9 cellular contexts compared by ENCODE assay signal in the genomic region with DNA sequence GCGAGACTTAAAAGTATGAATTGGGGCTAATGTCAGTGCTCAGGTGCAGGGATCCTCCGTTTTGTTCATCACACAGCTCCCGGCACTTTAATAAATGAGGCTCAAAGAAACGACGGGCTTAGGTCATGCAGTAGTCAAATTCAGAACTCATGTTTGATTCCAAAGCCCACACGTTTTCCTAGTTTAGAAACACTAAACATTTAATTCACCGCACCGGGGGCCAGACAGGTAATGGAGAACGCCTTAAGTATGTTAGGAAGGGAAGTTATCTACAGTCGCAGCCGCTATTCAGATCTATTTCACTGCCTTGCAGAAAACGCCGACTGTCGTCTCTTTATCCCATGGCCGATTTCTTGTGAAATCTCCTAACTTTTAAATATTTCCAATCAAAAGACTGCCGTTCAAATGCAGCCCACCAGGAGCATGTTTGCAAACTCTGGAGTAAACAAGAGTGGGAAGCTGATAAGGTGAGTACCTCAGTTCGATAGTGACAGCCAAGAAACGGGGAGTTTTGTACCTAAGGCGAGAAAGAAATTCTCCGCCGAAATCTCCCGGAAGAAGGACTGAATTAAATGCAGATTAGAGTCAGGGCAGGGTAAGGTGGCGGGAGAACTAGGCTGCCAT. TPM values are rescaled to one million over a fixed set of nuclear protein-coding genes. Genes with fewer than 3 reads are reported as not detected.
DNase-seq lines count a peak whose midpoint lies in the region; ATAC-seq, FAIRE-seq and TF ChIP-seq lines count a peak whose summit lies in the region.
"Had no signal": no experiment of that assay in that cellular context is flagged by ENCODE, and none has a peak within 500 bp of the region (broad histone marks: within the 10 kb centered on the region; RNA-seq: fewer than 3 reads in every experiment).

No MANE protein-coding gene starts in this region.

- H3K27ac ChIP-seq in SK-N-SH (ENCODE audit: low read depth in 2 of 2, low read length in 1 of 2): peak overlapping the region; percentile 87 to 93
- peak overlapping the region; percentile 82 for H3K27ac ChIP-seq in substantia nigra (ENCODE audit: low read depth, low read length, poor library complexity, severe bottlenecking)

- H3K36me3 ChIP-seq in SK-N-SH (replicated peaks in 1 of 2; ENCODE audit: control insufficient read depth in 1 of 2, insufficient read depth in 2 of 2, low read length in 1 of 2): no peaks in the 10 kb centered on the region

- H3K9me3 Mint-ChIP-seq in activated T-helper 2 cell treated with anti-CD3 and anti-CD28 coated beads, Interferon-gamma antibody, Interleukin-2, Interleukin-4, amounts not matched to agents 10 μg/mL and 5 μg/mL and 100 μg/mL, durations not matched to agents 14 hours and 24 hours and 36 hours: no peaks in the 10 kb centered on the region
- no peaks in the 10 kb centered on the region for H3K9me3 Mint-ChIP-seq in immature natural killer cell

- H3K9ac ChIP-seq in SK-N-SH: peak overlapping the region; percentile 72

- peak overlapping the region; percentile 78 for H3K4me2 ChIP-seq in SK-N-SH

- H3K9me2 ChIP-seq in SK-N-SH: no peaks in the 10 kb centered on the region

- 25% methylated on average over 23 of the region's 23 CpGs for WGBS in SK-N-SH (ENCODE audit: low lambda C conversion rate)

- peaks cover 18% of the 10 kb centered on the region for H3K4me1 Mint-ChIP-seq in activated T-helper 2 cell treated with anti-CD3 and anti-CD28 coated beads, Interferon-gamma antibody, Interleukin-2, Interleukin-4, amounts not matched to agents 10 μg/mL and 5 μg/mL and 100 μg/mL, durations not matched to agents 14 hours and 24 hours and 36 hours (ENCODE audit: low read depth)
- peaks cover 18 to 22% of the 10 kb centered on the region in 2 donors for H3K4me1 Mint-ChIP-seq in immature natural killer cell

- H3F3A ChIP-seq in SK-N-SH (replicated peaks; ENCODE audit: insufficient read depth): peaks cover 17% of the 10 kb centered on the region

- H3K79me2 ChIP-seq in SK-N-SH (ENCODE audit: insufficient read depth): peaks cover 27% of the 10 kb centered on the region

- DNase-seq in SK-N-SH: no peak
- no peak for DNase-seq in activated T-helper 2 cell treated with anti-CD3 and anti-CD28 coated beads, Interferon-gamma antibody, Interleukin-2, Interleukin-4, amounts not matched to agents 10 μg/mL and 5 μg/mL and 100 μg/mL, durations not matched to agents 14 hours and 24 hours and 36 hours (ENCODE audit: low spot score)
- no peak for DNase-seq in immature natural killer cell
- DNase-seq in substantia nigra (lab: John Stamatoyannopoulos, UW): no peak
- DNase-seq in kidney glomerular epithelial cell (lab: John Stamatoyannopoulos, UW): no peak
- no peak for DNase-seq in D721Med (ENCODE audit: insufficient read length, low spot score)

- intact Hi-C loops in activated T-helper 2 cell treated with anti-CD3 and anti-CD28 coated beads, Interferon-gamma antibody, Interleukin-2, Interleukin-4, amounts not matched to agents 10 μg/mL and 5 μg/mL and 100 μg/mL, durations not matched to agents 14 hours and 24 hours and 36 hours (cut with micrococcal nuclease): loop anchor here (10.0 kb wide), 1 partner anchor 99 kb away; the partner anchor contains the start of gene ADPGK

- CTCF ChIA-PET in SK-N-SH (lab: Yijun Ruan, JAX): interaction anchor here (1.1 to 2.1 kb wide), 8 partner anchors 15 to 373 kb away, joined by 3 to 10 read pairs (median 4); no protein-coding TSS in a partner anchor

- no peak; the same call in 1 of the 3 replicates for ATAC-seq in SK-N-SH treated with all-trans-retinoic acid at 6 μM for 48 hours
- no peak for ATAC-seq in HG03045 (IDR thresholded peaks at IDR 0.05; ENCODE audit: unreplicated experiment)

- POLR2A ChIA-PET in SK-N-SH (lab: Yijun Ruan, JAX): interaction anchor here (0.9 kb wide), 2 partner anchors 11 to 15 kb away, joined by 3 to 5 read pairs; no protein-coding TSS in a partner anchor

- no peak for TF ChIP-seq RAD21 in SK-N-SH (IDR thresholded peaks at IDR 0.05; ENCODE audit: low read length)

- H3K9me3 ChIP-seq in SK-N-SH: no peaks in the 10 kb centered on the region

- H2AFZ ChIP-seq in SK-N-SH (ENCODE audit: low read depth): peak overlapping the region; percentile 98

- H3K27me3 Mint-ChIP-seq in activated T-helper 2 cell treated with anti-CD3 and anti-CD28 coated beads, Interferon-gamma antibody, Interleukin-2, Interleukin-4, amounts not matched to agents 10 μg/mL and 5 μg/mL and 100 μg/mL, durations not matched to agents 14 hours and 24 hours and 36 hours (ENCODE audit: low read depth): no peaks in the 10 kb centered on the region
- peaks cover 5 to 20% (median 10%) of the 10 kb centered on the region in 3 donors for H3K27me3 Mint-ChIP-seq in immature natural killer cell (ENCODE audit: low read depth in 3 of 3)

- no peaks in the 10 kb centered on the region for H3K36me3 Mint-ChIP-seq in activated T-helper 2 cell treated with anti-CD3 and anti-CD28 coated beads, Interferon-gamma antibody, Interleukin-2, Interleukin-4, amounts not matched to agents 10 μg/mL and 5 μg/mL and 100 μg/mL, durations not matched to agents 14 hours and 24 hours and 36 hours (ENCODE audit: low read depth)
- no peaks in the 10 kb centered on the region for H3K36me3 Mint-ChIP-seq in immature natural killer cell

- peaks cover 3 to 5% of the 10 kb centered on the region in 2 experiments; a peak in 3 of 4 replicates for H3K4me1 ChIP-seq in SK-N-SH (ENCODE audit: control insufficient read depth in 1 of 2, insufficient read depth in 2 of 2, low read depth in 1 of 2, low read length in 1 of 2)

- H3K27me3 ChIP-seq in SK-N-SH (ENCODE audit: insufficient read depth): no peaks in the 10 kb centered on the region; the same call in 1 of the 2 replicates

- no peak for FAIRE-seq in D721Med (lab: Jason Lieb, UNC)
- FAIRE-seq: A204.1 had no signal

- TF ChIP-seq EP300 in SK-N-SH (IDR thresholded peaks at IDR 0.05; ENCODE audit: borderline replicate concordance in 1 of 2, low read depth in 1 of 2, low read length in 1 of 2): no peak

- H3K4me3 Mint-ChIP-seq in activated T-helper 2 cell treated with anti-CD3 and anti-CD28 coated beads, Interferon-gamma antibody, Interleukin-2, Interleukin-4, amounts not matched to agents 10 μg/mL and 5 μg/mL and 100 μg/mL, durations not matched to agents 14 hours and 24 hours and 36 hours (ENCODE audit: low read depth): peak overlapping the region; percentile 92
- H3K4me3 Mint-ChIP-seq in immature natural killer cell: peak overlapping the region; percentile 93 to 99 (median 96)

- peak overlapping the region; percentile 90 for H3K27ac Mint-ChIP-seq in activated T-helper 2 cell treated with anti-CD3 and anti-CD28 coated beads, Interferon-gamma antibody, Interleukin-2, Interleukin-4, amounts not matched to agents 10 μg/mL and 5 μg/mL and 100 μg/mL, durations not matched to agents 14 hours and 24 hours and 36 hours
- peak overlapping the region; percentile 92 to 98 (median 96) for H3K27ac Mint-ChIP-seq in immature natural killer cell

- H4K20me1 ChIP-seq in SK-N-SH (ENCODE audit: insufficient read depth): no peaks in the 10 kb centered on the region; the same call in 1 of the 2 replicates

- TF ChIP-seq CTCF in SK-N-SH (IDR thresholded peaks at IDR 0.05): peak; percentile 10; the same call in 1 of the 2 replicates
- TF ChIP-seq CTCF in D721Med (IDR thresholded peaks at IDR 0.05; ENCODE audit: insufficient read depth, missing control alignments): no peak

- H3K4me3 ChIP-seq in SK-N-SH (ENCODE audit: low read depth in 2 of 2, low read length in 1 of 2): peak overlapping the region; percentile 70 to 77

TF ChIP-seq in SK-N-SH, 30 proteins besides CTCF, POLR2A, EP300 and RAD21 (continues in another document):
- TF ChIP-seq FOXJ3 (CRISPR knock-in tag; IDR thresholded peaks at IDR 0.05) (no peak), CHD2 (IDR thresholded peaks at IDR 0.05; ENCODE audit: low read length, partially characterized antibody) (no peak), GATA2 (CRISPR knock-in tag; IDR thresholded peaks at IDR 0.05) (no peak), MAX (IDR thresholded peaks at IDR 0.05; ENCODE audit: low read depth) (no peak), EZH2phosphoT487 (IDR thresholded peaks at IDR 0.05; ENCODE audit: borderline replicate concordance, low read depth) (no peak)

TF ChIP-seq in SK-N-SH treated with all-trans-retinoic acid at 6 μM for 48 hours, 23 proteins besides CTCF, POLR2A, EP300 and RAD21 (continues in another document):
- TF ChIP-seq ZFP30 (CRISPR knock-in tag; IDR thresholded peaks at IDR 0.05) (no peak), ZC3H10 (CRISPR knock-in tag; IDR thresholded peaks at IDR 0.05) (no peak), ZNF70 (CRISPR knock-in tag; IDR thresholded peaks at IDR 0.05) (no peak)

RNA-seq across cellular contexts. Expression of gene HIGD2B, which starts 0.6 kb away (rescaled TPM):
- polyA plus RNA-seq in SK-N-SH (2012; rRNA removed) (not detected in 2 replicates), immature natural killer cell (not detected)
- polyA plus RNA-seq in SK-N-SH (2012; cell fraction: cytosol; rRNA removed): not detected in 2 replicates
- not detected in 2 replicates for polyA plus RNA-seq in SK-N-SH (2012; cell fraction: nucleus; rRNA removed)
- 0.16 TPM in 2 replicates for total RNA-seq in activated T-helper 2 cell treated with anti-CD3 and anti-CD28 coated beads, Interferon-gamma antibody, Interleukin-2, Interleukin-4, amounts not matched to agents 10 μg/mL and 5 μg/mL and 100 μg/mL, durations not matched to agents 14 hours and 24 hours and 36 hours

RNA-seq across cellular contexts. Expression of gene BBS4, which starts 0.6 kb away (rescaled TPM):
- polyA plus RNA-seq in SK-N-SH (2012; rRNA removed): 18.5 and 27.8 TPM in 2 replicates
- polyA plus RNA-seq in SK-N-SH (2012; cell fraction: cytosol; rRNA removed): 19.1 and 19.8 TPM in 2 replicates
- 50.5 and 66.5 TPM in 2 replicates for polyA plus RNA-seq in SK-N-SH (2012; cell fraction: nucleus; rRNA removed)
- total RNA-seq in activated T-helper 2 cell treated with anti-CD3 and anti-CD28 coated beads, Interferon-gamma antibody, Interleukin-2, Interleukin-4, amounts not matched to agents 10 μg/mL and 5 μg/mL and 100 μg/mL, durations not matched to agents 14 hours and 24 hours and 36 hours: 8.5 and 14.5 TPM in 2 replicates
- 10 to 100 TPM; 18.9 to 23.6 (median 20.2) TPM for polyA plus RNA-seq in immature natural killer cell

RNA-seq across cellular contexts. Expression of gene GOLGA6B, which starts 30.9 kb away (rescaled TPM):
- polyA plus RNA-seq in SK-N-SH (2012; rRNA removed) (0.03 TPM in 1 of 2 replicates, not detected in the other), immature natural killer cell (not detected)
- polyA plus RNA-seq in SK-N-SH (2012; cell fraction: cytosol; rRNA removed): 0.03 TPM in 1 of 2 replicates, not detected in the other
- 0.06 and 0.08 TPM in 2 replicates for polyA plus RNA-seq in SK-N-SH (2012; cell fraction: nucleus; rRNA removed)
- not detected in 2 replicates for total RNA-seq in activated T-helper 2 cell treated with anti-CD3 and anti-CD28 coated beads, Interferon-gamma antibody, Interleukin-2, Interleukin-4, amounts not matched to agents 10 μg/mL and 5 μg/mL and 100 μg/mL, durations not matched to agents 14 hours and 24 hours and 36 hours
